Comparison of ENCODE assay signal across 14 cellular contexts in genomic region chr15:32124726-32125125, GRCh38.
DNase-seq lines count a peak whose midpoint lies in the region; TF ChIP-seq lines count a peak whose summit lies in the region.
"Had no signal": no experiment of that assay in that cellular context is flagged by ENCODE, and none has a peak within 500 bp of the region (broad histone marks: within the 10 kb centered on the region; RNA-seq: fewer than 3 reads in every experiment).

No MANE protein-coding gene starts in this region.

- no peaks in the 10 kb centered on the region for H3K79me2 ChIP-seq in hepatocyte

- H3K4me2 ChIP-seq in hepatocyte = no peak overlapping the region

- intact Hi-C loops in spleen (cut with DNase I; ENCODE audit: low total_unique reads) (no loop called here), stomach (cut with DNase I; ENCODE audit: low total_unique reads) (no loop called here)

- H3K4me3 ChIP-seq in spleen (no peak overlapping the region), stomach (no peak overlapping the region), hepatocyte (no peak overlapping the region)
- H3K4me3 ChIP-seq: GM23248 had no signal

- no peaks in the 10 kb centered on the region for H3K36me3 ChIP-seq in spleen
- H3K36me3 ChIP-seq in stomach = no peaks in the 10 kb centered on the region
- H3K36me3 ChIP-seq in hepatocyte (replicated peaks; ENCODE audit: insufficient read depth, low read depth) = no peaks in the 10 kb centered on the region
- H3K36me3 ChIP-seq: BE2C had no signal

- no peak for TF ChIP-seq CTCF in spleen (IDR thresholded peaks at IDR 0.05 in 8 of 11, conservative IDR thresholded peaks at IDR 0.05 in 3 of 11)
- TF ChIP-seq CTCF in stomach (IDR thresholded peaks at IDR 0.05) = no peak
- no peak for TF ChIP-seq CTCF in hepatocyte (IDR thresholded peaks at IDR 0.05; ENCODE audit: poor library complexity)

- H3K27me3 ChIP-seq in spleen (replicated peaks in 1 of 7) (peaks cover 0 to 5% (median 0%) of the 10 kb centered on the region in 7 donors), stomach (no peaks in the 10 kb centered on the region), hepatocyte (no peaks in the 10 kb centered on the region)
- H3K27me3 ChIP-seq: BE2C had no signal

- H3K9me2 ChIP-seq in hepatocyte (replicated peaks; ENCODE audit: insufficient read depth) = no peaks in the 10 kb centered on the region

- WGBS in spleen, 5 donors = 76 to 86% (median 83%) methylated on average over 4 of the region's 4 CpGs
- WGBS in stomach, 5 donors = 65 to 77% (median 73%) methylated on average over 4 of the region's 4 CpGs
- WGBS in hepatocyte (ENCODE audit: low lambda C conversion rate, missing lambda C conversion rate) = 41% methylated on average over 4 of the region's 4 CpGs

- no peak for TF ChIP-seq POLR2A in spleen (IDR thresholded peaks at IDR 0.05)
- no peak for TF ChIP-seq POLR2A in stomach (IDR thresholded peaks at IDR 0.05)

- no peak overlapping the region for H3K27ac ChIP-seq in spleen
- H3K27ac ChIP-seq in stomach = no peak overlapping the region
- no peak overlapping the region for H3K27ac ChIP-seq in hepatocyte
- H3K27ac ChIP-seq: GM23248 had no signal

- no peaks in the 10 kb centered on the region for H4K20me1 ChIP-seq in hepatocyte (ENCODE audit: insufficient read depth, poor library complexity, severe bottlenecking)

- H3K4me1 ChIP-seq in spleen = peaks cover 0 to 13% (median 0%) of the 10 kb centered on the region in 6 donors
- no peaks in the 10 kb centered on the region for H3K4me1 ChIP-seq in stomach
- no peaks in the 10 kb centered on the region for H3K4me1 ChIP-seq in hepatocyte (ENCODE audit: insufficient read depth)
- H3K4me1 ChIP-seq: Caco-2 had no signal

- no peak for TF ChIP-seq EP300 in stomach (IDR thresholded peaks at IDR 0.05)

- peak; percentile 30 for DNase-seq in NCI-H82 treated with DMSO at 0.1 percent for 48 hours (lab: John Stamatoyannopoulos, UW; ENCODE audit: unreplicated experiment)
- peak; percentile 86 for DNase-seq in islet precursor cell
- peak; percentile 6 for DNase-seq in spleen
- DNase-seq in stomach = no peak
- DNase-seq in NCI-H345 treated with DMSO at 0.1 percent for 48 hours (lab: John Stamatoyannopoulos, UW; ENCODE audit: unreplicated experiment) = no peak
- DNase-seq in hepatocyte (ENCODE audit: low spot score) = no peak
- DNase-seq: ACHN; BE2C; C1 segment of cervical spinal cord; Caco-2; CD4-positive, alpha-beta T cell; GDM1; GM23248; HCEC 1CT had no signal

- H2AFZ ChIP-seq in hepatocyte = no peak overlapping the region
- H2AFZ ChIP-seq: GM23248 had no signal

- H3K9me3 ChIP-seq in spleen (no peaks in the 10 kb centered on the region), stomach (no peaks in the 10 kb centered on the region), hepatocyte (ENCODE audit: low read depth) (no peaks in the 10 kb centered on the region)
- H3K9me3 ChIP-seq: BE2C, Caco-2 had no signal

Comparison
In these comparisons a context has a peak if more than half of its experiments do, and no peak if none do; other contexts are left out.
1. DNase-seq: peak in NCI-H82 treated with DMSO at 0.1 percent for 48 hours (single experiment), islet precursor cell (single experiment) and spleen (single experiment); none in stomach (single experiment), NCI-H345 treated with DMSO at 0.1 percent for 48 hours (single experiment) and hepatocyte (single experiment).